In genomic region chr1:153783233-153784190, GRCh38 we compare ENCODE assay signal across 1 cellular context.
TF ChIP-seq lines count a peak whose summit lies in the region.

No MANE protein-coding gene starts in this region.

TF ChIP-seq in HEK293, 187 proteins besides CTCF, POLR2A, EP300 and RAD21 (continued from another document and continues in another):
- TF ChIP-seq REST (tag by site-specific recombination; IDR thresholded peaks at IDR 0.05), result no peak
- no peak for TF ChIP-seq ZNF426 (tag by site-specific recombination; IDR thresholded peaks at IDR 0.05)
- TF ChIP-seq ZNF341 (tag by site-specific recombination; IDR thresholded peaks at IDR 0.05; ENCODE audit: low read depth), result peak; percentile 42; the same call in 1 of the 2 replicates
- no peak; the same call in 1 of the 2 replicates for TF ChIP-seq ZNF513 (tag by site-specific recombination; IDR thresholded peaks at IDR 0.05)
- peak; percentile 79; the same call in 1 of the 2 replicates for TF ChIP-seq ZNF2 (tag by site-specific recombination; IDR thresholded peaks at IDR 0.05)
- TF ChIP-seq ZFP37 (tag by site-specific recombination; IDR thresholded peaks at IDR 0.05), result peak; percentile 41; the same call in 1 of the 2 replicates
- TF ChIP-seq MZF1 (tag by site-specific recombination; IDR thresholded peaks at IDR 0.05; ENCODE audit: borderline replicate concordance), result 0 out of 2 replicates have a peak, but pooled peaks have one; percentile 61
- TF ChIP-seq ZNF747 (tag by site-specific recombination; IDR thresholded peaks at IDR 0.05), result no peak
- peak; percentile 73; the same call in 1 of the 2 replicates for TF ChIP-seq ZNF324 (tag by site-specific recombination; IDR thresholded peaks at IDR 0.05)
- no peak for TF ChIP-seq ZNF138 (tag by site-specific recombination; IDR thresholded peaks at IDR 0.05; ENCODE audit: borderline replicate concordance)
- peak; percentile 87 for TF ChIP-seq ZBTB17 (tag by site-specific recombination; IDR thresholded peaks at IDR 0.05)
- no peak for TF ChIP-seq ZNF704 (tag by site-specific recombination; IDR thresholded peaks at IDR 0.05)
- peak; percentile 78 for TF ChIP-seq ZBTB10 (tag by site-specific recombination; IDR thresholded peaks at IDR 0.05)
- TF ChIP-seq KLF7 (tag by site-specific recombination; IDR thresholded peaks at IDR 0.05; ENCODE audit: borderline replicate concordance), result peak; percentile 85; the same call in 1 of the 2 replicates
- no peak for TF ChIP-seq PBX3 (CRISPR knock-in tag; IDR thresholded peaks at IDR 0.05)
- TF ChIP-seq ZNF610 (tag by site-specific recombination; IDR thresholded peaks at IDR 0.05; ENCODE audit: borderline replicate concordance), result peak; percentile 56; the same call in 1 of the 2 replicates
- no peak for TF ChIP-seq BCL11B (tag by site-specific recombination; IDR thresholded peaks at IDR 0.05; ENCODE audit: low read depth)
- TF ChIP-seq ZSCAN30 (tag by site-specific recombination; IDR thresholded peaks at IDR 0.05), result 0 out of 2 replicates have a peak, but pooled peaks have one; percentile 60
- TF ChIP-seq ZNF560 (tag by site-specific recombination; IDR thresholded peaks at IDR 0.05; ENCODE audit: borderline replicate concordance), result no peak
- TF ChIP-seq ZNF776 (tag by site-specific recombination; IDR thresholded peaks at IDR 0.05; ENCODE audit: borderline replicate concordance), result no peak
- TF ChIP-seq ZBTB20 (tag by site-specific recombination; IDR thresholded peaks at IDR 0.05), result peak; percentile 96
- peak; percentile 77; the same call in 1 of the 2 replicates for TF ChIP-seq ZNF629 (tag by site-specific recombination; IDR thresholded peaks at IDR 0.05)
- TF ChIP-seq ZNF514 (tag by site-specific recombination; IDR thresholded peaks at IDR 0.05), result no peak
- no peak for TF ChIP-seq ZSCAN23 (tag by site-specific recombination; IDR thresholded peaks at IDR 0.05)
- TF ChIP-seq EGR2 (tag by site-specific recombination; IDR thresholded peaks at IDR 0.05; ENCODE audit: low read depth), result peak; percentile 72
- TF ChIP-seq PATZ1 (tag by site-specific recombination; IDR thresholded peaks at IDR 0.05), result peak; percentile 97
- TF ChIP-seq ZNF335 (tag by site-specific recombination; conservative IDR thresholded peaks at IDR 0.05), result peak; percentile 97
- peak; percentile 90 for TF ChIP-seq ZEB2 (tag by site-specific recombination; IDR thresholded peaks at IDR 0.05)
- TF ChIP-seq ZNF623 (tag by site-specific recombination; IDR thresholded peaks at IDR 0.05), result no peak
- TF ChIP-seq ZNF843 (tag by site-specific recombination; IDR thresholded peaks at IDR 0.05), result peak; percentile 34; the same call in 1 of the 2 replicates
- 0 out of 2 replicates have a peak, but pooled peaks have one; percentile 25 for TF ChIP-seq ZNF518A (tag by site-specific recombination; conservative IDR thresholded peaks at IDR 0.05; ENCODE audit: low read depth)
- TF ChIP-seq ZNF433 (tag by site-specific recombination; IDR thresholded peaks at IDR 0.05; ENCODE audit: low read depth), result no peak
- TF ChIP-seq PRDM10 (tag by site-specific recombination; IDR thresholded peaks at IDR 0.05), result peak; percentile 92
